Comparison of ENCODE assay signal across 17 cellular contexts in genomic region chr10:29120216-29120615, GRCh38.
DNase-seq lines count a peak whose midpoint lies in the region; ATAC-seq, FAIRE-seq and TF ChIP-seq lines count a peak whose summit lies in the region.
"Had no signal": no experiment of that assay in that cellular context is flagged by ENCODE, and none has a peak within 500 bp of the region (broad histone marks: within the 10 kb centered on the region; RNA-seq: fewer than 3 reads in every experiment).

No MANE protein-coding gene starts in this region.

- ATAC-seq in GM21423 (IDR thresholded peaks at IDR 0.05; ENCODE audit: unreplicated experiment) = no peak
- ATAC-seq in HG03442 (IDR thresholded peaks at IDR 0.05; ENCODE audit: unreplicated experiment) = no peak
- ATAC-seq: activated T-cell treated with anti-CD3 and anti-CD28 coated beads, Interleukin-2, amount 50 U/mL, for 4 hours; body of pancreas had no signal

- peak overlapping the region; percentile 36 for H3K4me2 ChIP-seq in keratinocyte (ENCODE audit: control insufficient read depth, extremely low read depth, insufficient read depth, low read depth, low read length)

- H3K27ac ChIP-seq in brain microvascular endothelial cell (no peak overlapping the region), keratinocyte (ENCODE audit: control insufficient read depth, insufficient read depth, low read length) (no peak overlapping the region), ovary (no peak overlapping the region)

- no peaks in the 10 kb centered on the region for H3K79me2 ChIP-seq in keratinocyte (ENCODE audit: control insufficient read depth, insufficient read depth, low read length)

- 68 to 80% (median 79%) methylated on average over 3 of the region's 3 CpGs for WGBS in ovary, 3 donors

- no peak overlapping the region for H2AFZ ChIP-seq in keratinocyte (ENCODE audit: control insufficient read depth, low read length)

- no peak for TF ChIP-seq POLR2A in ovary (IDR thresholded peaks at IDR 0.05)

- H4K20me1 ChIP-seq in keratinocyte (ENCODE audit: control insufficient read depth, extremely low read depth, insufficient read depth, low read length) = no peaks in the 10 kb centered on the region

- peak; percentile 93 for FAIRE-seq in keratinocyte (lab: Jason Lieb, UNC)

- H3K9me1 ChIP-seq in keratinocyte (ENCODE audit: control insufficient read depth, extremely low read depth, insufficient read depth, low read length) = no peaks in the 10 kb centered on the region

- no peak overlapping the region for H3K9ac ChIP-seq in keratinocyte (ENCODE audit: control insufficient read depth, extremely low read depth, insufficient read depth, low read length)

- H3K9me3 ChIP-seq in keratinocyte (ENCODE audit: control insufficient read depth, low read depth, low read length) = no peaks in the 10 kb centered on the region
- no peaks in the 10 kb centered on the region for H3K9me3 ChIP-seq in ovary
- H3K9me3 ChIP-seq: body of pancreas had no signal

- no peak for TF ChIP-seq CTCF in AG09309 (IDR thresholded peaks at IDR 0.05; ENCODE audit: control insufficient read depth, insufficient read depth, low read depth, low read length, missing control alignments)
- TF ChIP-seq CTCF in brain microvascular endothelial cell (IDR thresholded peaks at IDR 0.05; ENCODE audit: low read depth, low read length, missing control alignments) = no peak
- TF ChIP-seq CTCF in keratinocyte (optimal IDR thresholded peaks at IDR 0.05 in 1 of 3, IDR thresholded peaks at IDR 0.05 in 1 of 3, conservative IDR thresholded peaks at IDR 0.05 in 1 of 3; ENCODE audit: extremely low read depth in 1 of 3, insufficient read depth in 2 of 3, low read length in 3 of 3) = no peak
- TF ChIP-seq CTCF in ovary (IDR thresholded peaks at IDR 0.05) = no peak

- H3K4me1 ChIP-seq in keratinocyte (ENCODE audit: control insufficient read depth, extremely low read depth, insufficient read depth, low read length) (peaks cover 8% of the 10 kb centered on the region), ovary (ENCODE audit: insufficient read depth) (no peaks in the 10 kb centered on the region)
- H3K4me1 ChIP-seq: body of pancreas had no signal

- dilution Hi-C loops in keratinocyte (cut with MboI; ENCODE audit: extremely low pct_ligation_motif_present, low sequenced_read_pairs) = no loop called here

- DNase-seq in AG09309 (ENCODE audit: low read depth) (peak; percentile 33), M059J (ENCODE audit: low read depth) (peak; percentile 94), brain microvascular endothelial cell (peak; percentile 75), keratinocyte (ENCODE audit: low read depth, low spot score) (peak; percentile 45), ovary (no peak), COLO829 (ENCODE audit: low spot score) (no peak)
- DNase-seq: activated CD4-positive, alpha-beta T cell treated with anti-CD3 and anti-CD28 coated beads for 4 hours; activated T-cell treated with anti-CD3 and anti-CD28 coated beads, Interleukin-2, amount 50 U/mL, for 4 hours; body of pancreas; DND-41; NCI-H187; NCI-H82; stimulated activated CD4-positive, alpha-beta T cell treated with anti-CD3 and anti-CD28 coated beads, Interleukin-4, amount 100 ng/mL, for 4 hours; stimulated activated naive CD4-positive, alpha-beta T cell; T-helper 1 cell had no signal

- TF ChIP-seq EP300 in ovary (IDR thresholded peaks at IDR 0.05) = no peak

- H3K36me3 ChIP-seq in brain microvascular endothelial cell (replicated peaks) = no peaks in the 10 kb centered on the region
- no peaks in the 10 kb centered on the region for H3K36me3 ChIP-seq in keratinocyte (ENCODE audit: control insufficient read depth in 2 of 2, extremely low read depth in 1 of 2, insufficient read depth in 2 of 2, low read length in 2 of 2)
- no peaks in the 10 kb centered on the region for H3K36me3 ChIP-seq in ovary

- H3K4me3 ChIP-seq in AG09309 (ENCODE audit: control insufficient read depth, low read depth, low read length) (no peak overlapping the region), brain microvascular endothelial cell (ENCODE audit: low read depth, low read length) (no peak overlapping the region), keratinocyte (ENCODE audit: control insufficient read depth in 2 of 3, extremely low read depth in 1 of 3, insufficient read depth in 2 of 3, low read depth in 1 of 3, low read length in 3 of 3) (no peak overlapping the region), ovary (no peak overlapping the region)
- H3K4me3 ChIP-seq: body of pancreas had no signal

- in situ Hi-C loops in brain microvascular endothelial cell (cut with HindIII; ENCODE audit: low pct_ligation_motif_present, low sequenced_read_pairs) = no loop called here

- H3K27me3 ChIP-seq in brain microvascular endothelial cell (replicated peaks) (no peaks in the 10 kb centered on the region), keratinocyte (ENCODE audit: control insufficient read depth, extremely low read depth, insufficient read depth, low read length) (peaks cover 2% of the 10 kb centered on the region), ovary (no peaks in the 10 kb centered on the region)
- H3K27me3 ChIP-seq: body of pancreas had no signal

- intact Hi-C loops in ovary (cut with DNase I) = loop anchor here in 1 of 4 donors (10.0 kb wide), 1 partner anchor 435 kb away; no protein-coding TSS in a partner anchor

Comparison
In these comparisons a context has a peak if more than half of its experiments do, and no peak if none do; other contexts are left out.
1. DNase-seq: peak in AG09309 (single experiment), M059J (single experiment), brain microvascular endothelial cell (single experiment) and keratinocyte (single experiment); none in ovary (0 of 5) and COLO829 (single experiment).